21 cellular contexts compared by ENCODE assay signal in genomic region chr20:48800227-48800626, GRCh38. TPM values are rescaled to one million over a fixed set of nuclear protein-coding genes. Genes with fewer than 3 reads are reported as not detected.
DNase-seq lines count a peak whose midpoint lies in the region; ATAC-seq lines count a peak whose summit lies in the region.
"Had no signal": no experiment of that assay in that cellular context is flagged by ENCODE, and none has a peak within 500 bp of the region (broad histone marks: within the 10 kb centered on the region; RNA-seq: fewer than 3 reads in every experiment).

No MANE protein-coding gene starts in this region.

- ATAC-seq in T-cell (replicated peaks in 1 of 4) = no peak
- ATAC-seq in right cardiac atrium = peak; percentile 52 to 53
- no peak for ATAC-seq in HG02798 (IDR thresholded peaks at IDR 0.05; ENCODE audit: poor library complexity, unreplicated experiment)

- peak overlapping the region; percentile 23 to 34 for H3K27ac Mint-ChIP-seq in T-cell
- H3K27ac Mint-ChIP-seq: T-helper 1 cell treated with Interleukin-12 subunit alpha and Interleukin-12 subunit beta and Interleukin-4 antibody, amounts not matched to agents 30 μg/mL and 1 μg/mL, for 36 hours had no signal

- H3K27me3 ChIP-seq in right cardiac atrium (ENCODE audit: control insufficient read depth, insufficient read depth) (no peaks in the 10 kb centered on the region), skeletal muscle tissue (ENCODE audit: control insufficient read depth in 3 of 3, insufficient read depth in 3 of 3, low read length in 3 of 3) (no peaks in the 10 kb centered on the region)
- H3K27me3 ChIP-seq: brain microvascular endothelial cell had no signal

- H3K9me3 ChIP-seq in right cardiac atrium (ENCODE audit: control insufficient read depth, low read length) (no peaks in the 10 kb centered on the region), skeletal muscle tissue (ENCODE audit: control insufficient read depth in 3 of 3, low read length in 3 of 3) (no peaks in the 10 kb centered on the region)
- H3K9me3 ChIP-seq: thoracic aorta had no signal

- H3K27ac ChIP-seq in right cardiac atrium (ENCODE audit: low read length) (peak overlapping the region; percentile 71), skeletal muscle tissue (ENCODE audit: low read depth, low read length) (peak overlapping the region; percentile 66)
- H3K27ac ChIP-seq: brain microvascular endothelial cell, thoracic aorta had no signal

- 55% methylated on average over 4 of the region's 4 CpGs for WGBS in right cardiac atrium

- H3K9ac ChIP-seq in skeletal muscle tissue (ENCODE audit: low read depth in 1 of 3, low read length in 3 of 3) = peak overlapping the region in 1 of 3 donors; percentile 50

- peaks cover 0 to 8% (median 0%) of the 10 kb centered on the region in 3 donors for H3K9me3 Mint-ChIP-seq in T-cell
- H3K9me3 Mint-ChIP-seq: T-helper 1 cell treated with Interleukin-12 subunit alpha and Interleukin-12 subunit beta and Interleukin-4 antibody, amounts not matched to agents 30 μg/mL and 1 μg/mL, for 36 hours had no signal

- peaks cover 23% of the 10 kb centered on the region for H3K36me3 Mint-ChIP-seq in T-cell

- DNase-seq in CMK (ENCODE audit: low read depth) (peak; percentile 95), T-cell (no peak), right cardiac atrium (no peak), DMS114 treated with DMSO at 0.1 percent for 48 hours (lab: John Stamatoyannopoulos, UW; ENCODE audit: unreplicated experiment) (no peak), GM19240 (ENCODE audit: insufficient read length, low spot score) (no peak)
- DNase-seq: activated CD4-positive, alpha-beta T cell treated with anti-CD3 and anti-CD28 coated beads, Interleukin-2, amount 50 U/mL, for 1 hour; brain microvascular endothelial cell; Calu3; cortex of kidney; EL; Karpas-422; mesenchymal stem cell; naive B cell; NCI-H1048; NCI-H187; SHP77; stimulated activated naive CD4-positive, alpha-beta T cell had no signal

- POLR2A ChIA-PET in T-cell (lab: Charles Lee) = interaction anchor here in 1 of 2 donors (1.1 kb wide), 1 partner anchor 10 kb away, joined by 4 read pairs; no protein-coding TSS in a partner anchor

- H3K4me3 ChIP-seq in right cardiac atrium (ENCODE audit: low read length) (no peak overlapping the region), skeletal muscle tissue (ENCODE audit: low read length in 3 of 3) (no peak overlapping the region)
- H3K4me3 ChIP-seq: thoracic aorta had no signal

- H3K27me3 Mint-ChIP-seq in T-cell = no peaks in the 10 kb centered on the region
- H3K27me3 Mint-ChIP-seq: naive B cell had no signal

- intact Hi-C loops in right cardiac atrium (cut with DNase I) = loop anchor here in 1 of 4 donors (5.0 kb wide), 1 partner anchor 543 kb away; no protein-coding TSS in a partner anchor

- H3K36me3 ChIP-seq in skeletal muscle tissue (ENCODE audit: control insufficient read depth in 3 of 3, insufficient read depth in 3 of 3, low read length in 3 of 3) = no peaks in the 10 kb centered on the region
- H3K36me3 ChIP-seq: brain microvascular endothelial cell, thoracic aorta had no signal

- CTCF ChIA-PET in T-cell (lab: Charles Lee) = no interaction called here

- peaks cover 56 to 91% (median 80%) of the 10 kb centered on the region in 3 donors for H3K4me1 Mint-ChIP-seq in T-cell

- no peak overlapping the region for H3K4me3 Mint-ChIP-seq in T-cell
- H3K4me3 Mint-ChIP-seq: naive B cell; T-helper 1 cell treated with Interleukin-12 subunit alpha and Interleukin-12 subunit beta and Interleukin-4 antibody, amounts not matched to agents 30 μg/mL and 1 μg/mL, for 36 hours had no signal

- H3K4me1 ChIP-seq in right cardiac atrium (ENCODE audit: control insufficient read depth, insufficient read depth, low read length) = peaks cover 7% of the 10 kb centered on the region
- peaks cover 12 to 31% (median 24%) of the 10 kb centered on the region in 3 donors for H3K4me1 ChIP-seq in skeletal muscle tissue (ENCODE audit: control insufficient read depth in 3 of 3, insufficient read depth in 3 of 3, low read length in 3 of 3)

RNA-seq across cellular contexts. Expression of gene PREX1, which starts 27.6 kb away (rescaled TPM):
- total RNA-seq in T-cell (100 to 1,000 TPM in 4 of 5 donors, 10 to 100 TPM in 1; 99.2 to 181 (median 137) TPM), right cardiac atrium (10 to 100 TPM; 10.4 to 16.2 (median 14.7) TPM), skeletal muscle tissue (20.4 TPM)
- 9.0 TPM for polyA plus RNA-seq in right cardiac atrium

Comparison
In these comparisons a context has a peak if more than half of its experiments do, and no peak if none do; other contexts are left out.
1. ATAC-seq: peak in right cardiac atrium (2 of 2); none in T-cell (0 of 4) and HG02798 (single experiment).